27 cellular contexts compared by ENCODE assay signal in genomic region chr7:47553309-47553708, GRCh38. TPM values are rescaled to one million over a fixed set of nuclear protein-coding genes. Genes with fewer than 3 reads are reported as not detected.
DNase-seq lines count a peak whose midpoint lies in the region; ATAC-seq and TF ChIP-seq lines count a peak whose summit lies in the region.
"Had no signal": no experiment of that assay in that cellular context is flagged by ENCODE, and none has a peak within 500 bp of the region (broad histone marks: within the 10 kb centered on the region; RNA-seq: fewer than 3 reads in every experiment).

No MANE protein-coding gene starts in this region.

- H2BK12ac ChIP-seq in trophoblast cell (ENCODE audit: low read length), result no peak overlapping the region

- POLR2A ChIA-PET in AG04450 (lab: Yijun Ruan, JAX), result no interaction called here

- H2AK5ac ChIP-seq in trophoblast cell (ENCODE audit: low read length), result no peak overlapping the region

- H3K9ac ChIP-seq in OCI-LY3 (ENCODE audit: low read length) (no peak overlapping the region; the same call in 1 of the 2 replicates), fibroblast of lung (ENCODE audit: insufficient read depth, low read length) (no peak overlapping the region), trophoblast cell (ENCODE audit: low read length) (no peak overlapping the region)

- CTCF ChIA-PET in AG04450 (lab: Charles Lee), result interaction anchor here (1.6 kb wide), 1 partner anchor 266 kb away, joined by 6 read pairs; no protein-coding TSS in a partner anchor

- H2AFZ ChIP-seq in OCI-LY3 (ENCODE audit: low read depth, low read length), result no peak overlapping the region
- H2AFZ ChIP-seq in fibroblast of lung (ENCODE audit: low read length), result no peak overlapping the region
- no peak overlapping the region for H2AFZ ChIP-seq in trophoblast cell (ENCODE audit: insufficient read depth, low read length, poor library complexity)

- no peak overlapping the region for H4K12ac ChIP-seq in trophoblast cell (ENCODE audit: low read depth, low read length)

- no CpG with 5 or more reads among the region's 2 CpGs for WGBS in trophoblast cell (ENCODE audit: extremely low coverage, insufficient coverage, insufficient read length)
- WGBS in esophagus squamous epithelium, 2 donors, result 70 to 80% methylated on average over 2 of the region's 2 CpGs

- no peak overlapping the region for H4K91ac ChIP-seq in trophoblast cell (ENCODE audit: low read depth, low read length)

- H3K4me2 ChIP-seq in OCI-LY3 (ENCODE audit: low read length), result peak overlapping the region; percentile 63
- no peak overlapping the region for H3K4me2 ChIP-seq in fibroblast of lung (ENCODE audit: extremely low read depth, insufficient read depth, low read length)
- H3K4me2 ChIP-seq in trophoblast cell (ENCODE audit: low read length), result no peak overlapping the region

- H2BK120ac ChIP-seq in trophoblast cell (ENCODE audit: insufficient read depth, low read length, poor library complexity), result no peak overlapping the region

- peak overlapping the region; percentile 33 for H3K4ac ChIP-seq in trophoblast cell (ENCODE audit: low read depth, low read length)

- no peak for ATAC-seq in HG03280 (IDR thresholded peaks at IDR 0.05; ENCODE audit: unreplicated experiment)
- ATAC-seq in GM19328 (IDR thresholded peaks at IDR 0.05; ENCODE audit: unreplicated experiment), result no peak
- ATAC-seq: left lobe of liver; naive thymus-derived CD8-positive, alpha-beta T cell had no signal

- H2BK5ac ChIP-seq in trophoblast cell (ENCODE audit: low read depth, low read length, poor library complexity), result no peak overlapping the region

- TF ChIP-seq CTCF in AG04450 (IDR thresholded peaks at IDR 0.05; ENCODE audit: low read depth, low read length) (no peak), OCI-LY3 (IDR thresholded peaks at IDR 0.05; ENCODE audit: low read depth, low read length) (no peak), fibroblast of lung (conservative IDR thresholded peaks at IDR 0.05 in 1 of 2, IDR thresholded peaks at IDR 0.05 in 1 of 2; ENCODE audit: low read depth in 1 of 2, low read length in 2 of 2) (no peak), esophagus squamous epithelium (IDR thresholded peaks at IDR 0.05) (no peak)

- TF ChIP-seq POLR2A in esophagus squamous epithelium (IDR thresholded peaks at IDR 0.05), result no peak

- no peak overlapping the region for H4K8ac ChIP-seq in trophoblast cell (ENCODE audit: low read depth, low read length)

- DNase-seq in AG04450 (ENCODE audit: low read depth, low spot score) (no peak), fibroblast of lung (ENCODE audit: low read depth in 2 of 2) (peak in 1 of 2 donors; percentile 45), trophoblast cell (peak in 1 of 2 donors; percentile 0), medulla oblongata (ENCODE audit: extremely low spot score) (no peak), esophagus squamous epithelium (lab: John Stamatoyannopoulos, UW) (no peak)
- DNase-seq: activated CD4-positive, alpha-beta T cell treated with anti-CD3 and anti-CD28 coated beads, Interleukin-2, amount 10 ng/mL, durations not matched to agents 24 days and 14 days; activated effector memory CD4-positive, alpha-beta T cell treated with Interleukin-2 at 50 U/mL for 16 hours; activated T-cell treated with anti-CD3 and anti-CD28 coated beads, Interleukin-2, amount 50 U/mL, for 1 hour; CD8-positive, alpha-beta memory T cell; colonic mucosa; DMS 273 treated with DMSO at 0.1 percent for 48 hours; effector memory CD4-positive, alpha-beta T cell; glutamatergic neuron; H9; naive thymus-derived CD8-positive, alpha-beta T cell; NCI-H2107; nucleus accumbens; stimulated activated CD4-positive, alpha-beta T cell treated with anti-CD3 and anti-CD28 coated beads, Interleukin-4, amount 100 ng/mL, for 4 hours; T-helper 1 cell; upper lobe of left lung had no signal

- H3K4me1 ChIP-seq in OCI-LY3 (ENCODE audit: low read length), result peaks cover 28% of the 10 kb centered on the region
- peaks cover 15% of the 10 kb centered on the region for H3K4me1 ChIP-seq in fibroblast of lung (ENCODE audit: control insufficient read depth, extremely low read depth, insufficient read depth, low read length)
- H3K4me1 ChIP-seq in trophoblast cell (ENCODE audit: control insufficient read depth in 1 of 2, insufficient read depth in 2 of 2, low read length in 2 of 2), result peaks cover 20 to 36% of the 10 kb centered on the region in 2 experiments
- H3K4me1 ChIP-seq in esophagus squamous epithelium, result peaks cover 14 to 52% (median 20%) of the 10 kb centered on the region in 3 donors
- H3K4me1 ChIP-seq: colonic mucosa, prostate gland had no signal

- no peak overlapping the region for H3K4me3 ChIP-seq in AG04450 (ENCODE audit: low read depth, low read length)
- H3K4me3 ChIP-seq in OCI-LY3 (ENCODE audit: low read length), result peak overlapping the region; percentile 15; the same call in 1 of the 2 replicates
- no peak overlapping the region for H3K4me3 ChIP-seq in fibroblast of lung (replicated peaks in 1 of 4; ENCODE audit: control extremely low read depth in 1 of 4, insufficient read depth in 1 of 4, low read depth in 3 of 4, low read length in 4 of 4)
- no peak overlapping the region for H3K4me3 ChIP-seq in trophoblast cell (ENCODE audit: low read depth, low read length)
- H3K4me3 ChIP-seq in esophagus squamous epithelium, result no peak overlapping the region
- H3K4me3 ChIP-seq: colonic mucosa, GM12878, prostate gland, upper lobe of left lung had no signal

- H3K14ac ChIP-seq in trophoblast cell (ENCODE audit: low read length), result no peak overlapping the region

- H3K79me2 ChIP-seq in OCI-LY3 (ENCODE audit: low read length), result no peaks in the 10 kb centered on the region
- peaks cover 16% of the 10 kb centered on the region for H3K79me2 ChIP-seq in fibroblast of lung (ENCODE audit: control insufficient read depth, insufficient read depth, low read length)
- peaks cover 15% of the 10 kb centered on the region for H3K79me2 ChIP-seq in trophoblast cell (ENCODE audit: control insufficient read depth, insufficient read depth, low read length, poor library complexity)

- H3K9me3 ChIP-seq in AG04450 (ENCODE audit: control insufficient read depth, insufficient read depth, low read length) (no peaks in the 10 kb centered on the region; the same call in 1 of the 2 replicates), OCI-LY3 (ENCODE audit: insufficient read depth, low read length) (peaks cover 7% of the 10 kb centered on the region; the same call in 1 of the 2 replicates), fibroblast of lung (ENCODE audit: control insufficient read depth, insufficient read depth, low read depth, low read length) (no peaks in the 10 kb centered on the region), trophoblast cell (ENCODE audit: insufficient read depth, low read depth, low read length) (no peaks in the 10 kb centered on the region), esophagus squamous epithelium (no peaks in the 10 kb centered on the region)
- H3K9me3 ChIP-seq: colonic mucosa, prostate gland, upper lobe of left lung had no signal

- H3K18ac ChIP-seq in trophoblast cell (ENCODE audit: low read length), result no peak overlapping the region

- H3K79me1 ChIP-seq in trophoblast cell (ENCODE audit: low read length), result peaks cover 19% of the 10 kb centered on the region

- H3K23ac ChIP-seq in trophoblast cell (ENCODE audit: low read length), result no peak overlapping the region

- H3K27ac ChIP-seq in AG04450 (ENCODE audit: low read depth, low read length) (peak overlapping the region; percentile 39), OCI-LY3 (ENCODE audit: low read length) (peak overlapping the region; percentile 78), fibroblast of lung (ENCODE audit: insufficient read depth, low read length) (peak overlapping the region; percentile 31), trophoblast cell (ENCODE audit: low read depth, low read length) (no peak overlapping the region), esophagus squamous epithelium (no peak overlapping the region)
- H3K27ac ChIP-seq: colonic mucosa, epithelial cell of prostate, prostate gland, upper lobe of left lung had no signal

- intact Hi-C loops in esophagus squamous epithelium (cut with DNase I), result no loop called here

- no peaks in the 10 kb centered on the region for H4K20me1 ChIP-seq in OCI-LY3 (ENCODE audit: insufficient read depth, low read length)
- H4K20me1 ChIP-seq in fibroblast of lung (ENCODE audit: control insufficient read depth, extremely low read depth, insufficient read depth, low read length), result peaks cover 2% of the 10 kb centered on the region

- H3K36me3 ChIP-seq in OCI-LY3 (replicated peaks; ENCODE audit: low read depth, low read length) (peaks cover 7% of the 10 kb centered on the region), fibroblast of lung (ENCODE audit: control insufficient read depth, insufficient read depth, low read length) (peaks cover 2% of the 10 kb centered on the region), trophoblast cell (ENCODE audit: control insufficient read depth in 1 of 2, insufficient read depth in 2 of 2, low read length in 2 of 2) (peaks cover 20 to 26% of the 10 kb centered on the region in 2 experiments), esophagus squamous epithelium (no peaks in the 10 kb centered on the region)
- H3K36me3 ChIP-seq: colonic mucosa, prostate gland, upper lobe of left lung had no signal

- no peaks in the 10 kb centered on the region for H3K27me3 ChIP-seq in AG04450 (ENCODE audit: control insufficient read depth, insufficient read depth, low read length)
- no peaks in the 10 kb centered on the region for H3K27me3 ChIP-seq in OCI-LY3 (ENCODE audit: low read depth, low read length)
- H3K27me3 ChIP-seq in fibroblast of lung (ENCODE audit: control insufficient read depth, insufficient read depth, low read length), result no peaks in the 10 kb centered on the region
- no peaks in the 10 kb centered on the region for H3K27me3 ChIP-seq in trophoblast cell (ENCODE audit: insufficient read depth, low read length)
- H3K27me3 ChIP-seq in esophagus squamous epithelium, result peaks cover 0 to 7% (median 0%) of the 10 kb centered on the region in 4 donors
- H3K27me3 ChIP-seq: colonic mucosa, upper lobe of left lung had no signal

RNA-seq across cellular contexts. Expression of gene TNS3, which starts 28.6 kb away (rescaled TPM):
- polyA plus RNA-seq in AG04450 (2011; rRNA removed), result 121 and 131 TPM in 2 replicates
- 326 and 376 TPM in 2 replicates for polyA minus RNA-seq in AG04450 (2011; rRNA and poly(A)+ RNA removed)
- total RNA-seq in fibroblast of lung, result 52.6 and 88.8 TPM in 2 replicates
- 52.9 and 74.4 TPM in 2 replicates for polyA plus RNA-seq in fibroblast of lung
- 54.7 and 86.1 TPM in 2 replicates for polyA plus RNA-seq in fibroblast of lung (2012)
- polyA minus RNA-seq in fibroblast of lung (ENCODE audit: low replicate concordance), result 200 and 269 TPM in 2 replicates
- 85.9 and 86.5 TPM in 2 replicates for polyA plus RNA-seq in trophoblast cell (2013)
- total RNA-seq in esophagus squamous epithelium, result 10 to 100 TPM in 2 of 4 donors, 1 to 10 TPM in 2; 6.6 to 16.0 (median 9.6) TPM
- polyA plus RNA-seq: CD8-positive, alpha-beta memory T cell; naive thymus-derived CD8-positive, alpha-beta T cell had no signal

Comparison
In these comparisons a context has a peak if more than half of its experiments do, and no peak if none do; other contexts are left out.
1. H3K27ac ChIP-seq: peak in AG04450 (single experiment), OCI-LY3 (single experiment) and fibroblast of lung (single experiment); none in trophoblast cell (single experiment) and esophagus squamous epithelium (0 of 4).